Comparison of ENCODE assay signal across 16 cellular contexts in genomic region chr17:21358682-21359482, GRCh38. TPM values are rescaled to one million over a fixed set of nuclear protein-coding genes. Genes with fewer than 3 reads are reported as not detected.
A peak's percentile ranks its signal among the peaks of the same experiment; 100 is the strongest.
DNase-seq lines count a peak whose midpoint lies in the region; ATAC-seq and TF ChIP-seq lines count a peak whose summit lies in the region.
"Had no signal": no experiment of that assay in that cellular context is flagged by ENCODE, and none has a peak within 500 bp of the region (broad histone marks: within the 10 kb centered on the region; RNA-seq: fewer than 3 reads in every experiment).

No MANE protein-coding gene starts in this region.

- no peak for TF ChIP-seq CTCF in stomach (IDR thresholded peaks at IDR 0.05)

- intact Hi-C loops in stomach (cut with DNase I; ENCODE audit: low total_unique reads), result no loop called here

- H3K9me3 ChIP-seq in stomach, result no peaks in the 10 kb centered on the region
- H3K9me3 ChIP-seq: tibial nerve had no signal

- TF ChIP-seq EP300 in stomach (IDR thresholded peaks at IDR 0.05), result no peak

- DNase-seq in GM03348 (ENCODE audit: low spot score), result peak; percentile 73
- DNase-seq in dedifferentiated amniotic fluid mesenchymal stem cell (ENCODE audit: extremely low spot score), result peak; percentile 28
- peak; percentile 29 for DNase-seq in kidney tubule cell (ENCODE audit: low spot score)
- peak; percentile 71 for DNase-seq in stomach
- no peak for DNase-seq in NCI-H2081 (lab: John Stamatoyannopoulos, UW)
- no peak for DNase-seq in NCI-H2029 treated with DMSO at 0.1 percent for 48 hours (lab: John Stamatoyannopoulos, UW)
- DNase-seq: activated CD4-positive, alpha-beta memory T cell treated with anti-CD3 and anti-CD28 coated beads for 36 hours; activated T-cell treated with anti-CD3 and anti-CD28 coated beads, Interleukin-2, amount 50 U/mL, for 72 hours; DMS53; IMR-90; NCI-H1092 had no signal

- H3K4me1 ChIP-seq in stomach, result peaks cover 10 to 17% (median 16%) of the 10 kb centered on the region in 4 donors

- no peaks in the 10 kb centered on the region for H3K27me3 ChIP-seq in stomach
- H3K27me3 ChIP-seq: tibial nerve had no signal

- TF ChIP-seq POLR2A in stomach (IDR thresholded peaks at IDR 0.05), result no peak

- H3K27ac ChIP-seq in stomach, result peak overlapping the region in 1 of 5 donors; percentile 59

- no peak overlapping the region for H3K4me3 ChIP-seq in stomach
- H3K4me3 ChIP-seq: tibial nerve had no signal

- H3K36me3 ChIP-seq in stomach, result no peaks in the 10 kb centered on the region
- H3K36me3 ChIP-seq: tibial nerve had no signal

- ATAC-seq in HG02884 (IDR thresholded peaks at IDR 0.05; ENCODE audit: unreplicated experiment) (no peak), GM18498 (IDR thresholded peaks at IDR 0.05; ENCODE audit: unreplicated experiment) (no peak)
- ATAC-seq: activated T-cell treated with anti-CD3 and anti-CD28 coated beads, Interleukin-2, amount 50 U/mL, for 72 hours; SK-N-SH treated with all-trans-retinoic acid at 6 μM for 48 hours had no signal

- 25 to 46% (median 31%) methylated on average over 11 to 12 of the region's 12 CpGs for WGBS in stomach, 5 donors

RNA-seq across cellular contexts. Expression of gene KCNJ12, which starts 17.3 kb away (rescaled TPM):
- 10 to 100 TPM in 1 of 5 donors, 1 to 10 TPM in 3, under 1 TPM in 1; under 0.01 to 10.5 (median 2.3) TPM for total RNA-seq in stomach
- under 1 TPM in 2 of 3 donors, not detected in 1; 0.23 to 0.68 TPM for polyA plus RNA-seq in stomach
- total RNA-seq: activated CD4-positive, alpha-beta memory T cell treated with anti-CD3 and anti-CD28 coated beads for 36 hours; activated T-cell treated with anti-CD3 and anti-CD28 coated beads, Interleukin-2, amount 50 U/mL, for 72 hours; natural killer cell treated with Interleukin-12 subunit alpha and Interleukin-12 subunit beta and Interleukin-15 and Interleukin-18, amount 100 ng/mL, for 72 hours had no signal

Comparison
In these comparisons a context has a peak if more than half of its experiments do, and no peak if none do; other contexts are left out.
1. DNase-seq: peak in GM03348 (single experiment), dedifferentiated amniotic fluid mesenchymal stem cell (single experiment), kidney tubule cell (single experiment) and stomach (single experiment); none in NCI-H2081 (0 of 2) and NCI-H2029 treated with DMSO at 0.1 percent for 48 hours (single experiment).